In genomic region chr1:208160259-208160819, GRCh38 we compare ENCODE assay signal across 2 cellular contexts.
TF ChIP-seq lines count a peak whose summit lies in the region.

No MANE protein-coding gene starts in this region.

TF ChIP-seq in SK-N-SH, 30 proteins besides CTCF, POLR2A, EP300 and RAD21 (continued from another document):
- TF ChIP-seq ZBTB33 (IDR thresholded peaks at IDR 0.05; ENCODE audit: borderline replicate concordance, low read depth) (no peak), RCOR1 (IDR thresholded peaks at IDR 0.05; ENCODE audit: low read length) (no peak), MXI1 (IDR thresholded peaks at IDR 0.05; ENCODE audit: low read depth, low read length) (no peak), EZH2phosphoT487 (IDR thresholded peaks at IDR 0.05; ENCODE audit: borderline replicate concordance, low read depth) (no peak), ELF1 (IDR thresholded peaks at IDR 0.05) (no peak), REST (IDR thresholded peaks at IDR 0.05; ENCODE audit: low read depth, low read length) (no peak), SIN3A (IDR thresholded peaks at IDR 0.05; ENCODE audit: borderline replicate concordance, low read depth, low read length) (no peak), FOSL2 (IDR thresholded peaks at IDR 0.05; ENCODE audit: borderline replicate concordance, low read depth) (no peak), NRF1 (IDR thresholded peaks at IDR 0.05; ENCODE audit: low read depth, low read length) (no peak), GATA2 (CRISPR knock-in tag; IDR thresholded peaks at IDR 0.05) (no peak), TAF1 (IDR thresholded peaks at IDR 0.05; ENCODE audit: borderline replicate concordance, low read depth, low read length) (no peak), SMC3 (IDR thresholded peaks at IDR 0.05; ENCODE audit: low read depth, low read length) (no peak), MEF2A (IDR thresholded peaks at IDR 0.05; ENCODE audit: borderline replicate concordance, low read depth) (no peak), NFIC (IDR thresholded peaks at IDR 0.05; ENCODE audit: borderline replicate concordance) (no peak), FOXM1 (IDR thresholded peaks at IDR 0.05; ENCODE audit: low read depth) (no peak), TEAD4 (IDR thresholded peaks at IDR 0.05; ENCODE audit: borderline replicate concordance, insufficient read depth) (no peak)

TF ChIP-seq in endothelial cell of umbilical vein, 7 proteins besides CTCF, POLR2A, EP300 and RAD21 (continued from another document):
- TF ChIP-seq MAX (IDR thresholded peaks at IDR 0.05; ENCODE audit: insufficient read depth, insufficient read length) (no peak), MYC (IDR thresholded peaks at IDR 0.05; ENCODE audit: low read depth, low read length) (no peak), EZH2 (IDR thresholded peaks at IDR 0.05; ENCODE audit: borderline replicate concordance, low read depth, low read length, severe bottlenecking) (no peak), GATA2 (IDR thresholded peaks at IDR 0.05; ENCODE audit: insufficient read depth, insufficient read length, low read depth, low read length) (no peak)
